Comparison of ENCODE assay signal across 1 cellular context in genomic region chr14:73194306-73194705, GRCh38. TPM values are rescaled to one million over a fixed set of nuclear protein-coding genes. Genes with fewer than 3 reads are reported as not detected.
"Had no signal": no experiment of that assay in that cellular context is flagged by ENCODE, and none has a peak within 500 bp of the region (broad histone marks: within the 10 kb centered on the region; RNA-seq: fewer than 3 reads in every experiment).

No MANE protein-coding gene starts in this region.

RNA-seq across cellular contexts. Expression of gene PAPLN, which starts 43.0 kb away (rescaled TPM):
- total RNA-seq: HepG2 had no signal
- polyA plus RNA-seq: HepG2 had no signal
